Comparison of ENCODE assay signal across 18 cellular contexts in the genomic region with DNA sequence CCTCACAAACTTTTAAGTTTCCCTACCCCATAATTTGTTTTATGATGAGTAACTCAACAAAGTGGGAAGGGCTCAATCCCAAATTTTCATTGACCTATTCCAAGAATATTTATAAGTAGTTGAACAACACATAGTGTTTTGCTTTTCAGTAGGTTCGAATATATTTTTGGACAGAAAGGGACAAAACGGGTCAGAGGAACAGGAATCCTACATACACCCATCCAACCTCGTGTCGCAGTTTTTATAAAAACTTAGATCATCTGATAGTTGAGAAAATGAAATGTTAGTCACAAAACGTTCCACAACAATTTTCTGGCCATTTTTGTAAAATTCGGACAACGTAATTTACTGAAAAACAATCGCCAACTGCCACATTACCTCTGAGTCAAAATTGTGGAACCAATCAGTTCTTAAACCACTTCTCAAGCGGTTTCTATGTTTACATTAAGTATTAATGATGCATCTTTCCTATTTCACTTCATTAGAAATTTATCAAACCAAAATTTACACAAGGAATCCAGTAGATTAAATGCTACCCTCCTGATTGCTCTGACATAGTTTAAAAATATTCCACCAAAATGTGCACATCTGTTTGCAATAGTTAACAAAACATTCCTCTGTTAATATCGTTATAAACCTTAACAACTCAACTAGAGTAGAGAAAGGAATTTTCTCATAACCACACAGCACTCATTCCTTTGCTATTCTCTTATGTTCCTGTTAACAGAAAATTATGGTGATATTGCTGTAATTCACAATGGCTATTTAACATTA. TPM values are rescaled to one million over a fixed set of nuclear protein-coding genes. Genes with fewer than 3 reads are reported as not detected.
"Had no signal": no experiment of that assay in that cellular context is flagged by ENCODE, and none has a peak within 500 bp of the region (broad histone marks: within the 10 kb centered on the region; RNA-seq: fewer than 3 reads in every experiment).

No MANE protein-coding gene starts in this region.

- H3K9me3 Mint-ChIP-seq: activated T-helper 2 cell treated with anti-CD3 and anti-CD28 coated beads, Interferon-gamma antibody, Interleukin-2, Interleukin-4, amounts not matched to agents 10 μg/mL and 5 μg/mL and 100 μg/mL, durations not matched to agents 14 hours and 24 hours and 36 hours; brain; naive thymus-derived CD8-positive, alpha-beta T cell; stimulated activated effector memory CD8-positive, alpha-beta T cell treated with anti-CD3 and anti-CD28 coated beads, Interleukin-12 subunit alpha, Interleukin-12 subunit beta, amount 100 ng/mL, for 72 hours had no signal

- H3K27me3 ChIP-seq: vagina had no signal

- ATAC-seq: foreskin keratinocyte; heart left ventricle; naive thymus-derived CD8-positive, alpha-beta T cell; stimulated activated effector memory CD8-positive, alpha-beta T cell treated with anti-CD3 and anti-CD28 coated beads, Interleukin-12 subunit alpha, Interleukin-12 subunit beta, amount 100 ng/mL, for 72 hours had no signal

- H3K4me3 Mint-ChIP-seq: brain; naive thymus-derived CD8-positive, alpha-beta T cell; stimulated activated effector memory CD8-positive, alpha-beta T cell treated with anti-CD3 and anti-CD28 coated beads, Interleukin-12 subunit alpha, Interleukin-12 subunit beta, amount 100 ng/mL, for 72 hours had no signal

- H3K9me3 ChIP-seq: heart left ventricle, neutrophil, tibial nerve, vagina had no signal

- FAIRE-seq: islet of Langerhans had no signal

- H3K4me3 ChIP-seq: heart left ventricle, skin epidermis, tibial nerve, vagina had no signal

- H3K27ac ChIP-seq: foreskin keratinocyte, heart left ventricle, neutrophil, skin epidermis, tibial nerve, vagina had no signal

- H3K27ac Mint-ChIP-seq: activated T-helper 2 cell treated with anti-CD3 and anti-CD28 coated beads, Interferon-gamma antibody, Interleukin-2, Interleukin-4, amounts not matched to agents 10 μg/mL and 5 μg/mL and 100 μg/mL, durations not matched to agents 14 hours and 24 hours and 36 hours; brain; naive thymus-derived CD8-positive, alpha-beta T cell; stimulated activated effector memory CD8-positive, alpha-beta T cell treated with anti-CD3 and anti-CD28 coated beads, Interleukin-12 subunit alpha, Interleukin-12 subunit beta, amount 100 ng/mL, for 72 hours had no signal

- H3K36me3 ChIP-seq: heart left ventricle, neutrophil, tibial nerve, vagina had no signal

- DNase-seq: activated CD4-positive, alpha-beta T cell treated with anti-CD3 and anti-CD28 coated beads, Interleukin-2, amount 50 U/mL, for 1 hour; activated naive CD4-positive, alpha-beta T cell treated with anti-CD3 and anti-CD28 coated beads, Interleukin-2, amount 50 U/mL, for 16 hours; activated T-cell treated with anti-CD3 and anti-CD28 coated beads for 4 hours; amniotic stem cell; dermis blood vessel endothelial cell; foreskin keratinocyte; heart left ventricle; naive thymus-derived CD8-positive, alpha-beta T cell had no signal

- H3K36me3 Mint-ChIP-seq: brain had no signal

RNA-seq across cellular contexts. Expression of gene WNT16, which starts 6.3 kb away (rescaled TPM):
- total RNA-seq: activated T-helper 2 cell treated with anti-CD3 and anti-CD28 coated beads, Interferon-gamma antibody, Interleukin-2, Interleukin-4, amounts not matched to agents 10 μg/mL and 5 μg/mL and 100 μg/mL, durations not matched to agents 14 hours and 24 hours and 36 hours; dermis blood vessel endothelial cell; foreskin keratinocyte; lung microvascular endothelial cell; subcutaneous adipose tissue had no signal
- polyA plus RNA-seq: foreskin keratinocyte; heart left ventricle; naive thymus-derived CD8-positive, alpha-beta T cell had no signal
